ENCODE assay signal across 21 cellular contexts in genomic region chr6:33676416-33677152, GRCh38.
"Had no signal": no experiment of that assay in that cellular context is flagged by ENCODE, and none has a peak within 500 bp of the region (broad histone marks: within the 10 kb centered on the region; RNA-seq: fewer than 3 reads in every experiment).

No MANE protein-coding gene starts in this region.

- H3K27me3 ChIP-seq: esophagus squamous epithelium, ovary, stomach had no signal

- H3K27ac ChIP-seq: ovary, stomach, thoracic aorta, VCaP had no signal

- ATAC-seq: activated CD4-positive, alpha-beta T cell treated with anti-CD3 and anti-CD28 coated beads for 36 hours; left cardiac atrium; mucosa of descending colon; naive thymus-derived CD8-positive, alpha-beta T cell; T-cell had no signal

- H3K27ac Mint-ChIP-seq: activated CD4-positive, alpha-beta memory T cell treated with anti-CD3 and anti-CD28 coated beads, Interleukin-2, amount 10 ng/mL, durations not matched to agents 7 days and 5 days; activated CD4-positive, alpha-beta T cell treated with anti-CD3 and anti-CD28 coated beads for 36 hours; activated T-helper 2 cell treated with anti-CD3 and anti-CD28 coated beads, Interferon-gamma antibody, Interleukin-2, Interleukin-4, amounts not matched to agents 10 μg/mL and 5 μg/mL and 100 μg/mL, durations not matched to agents 14 hours and 24 hours and 36 hours; brain; T-cell had no signal

- H3K4me3 ChIP-seq: esophagus squamous epithelium, mucosa of descending colon, ovary, stomach, thoracic aorta had no signal

- H3K9me3 Mint-ChIP-seq: activated CD4-positive, alpha-beta memory T cell treated with anti-CD3 and anti-CD28 coated beads, Interleukin-2, amount 10 ng/mL, durations not matched to agents 7 days and 5 days; activated T-helper 2 cell treated with anti-CD3 and anti-CD28 coated beads, Interferon-gamma antibody, Interleukin-2, Interleukin-4, amounts not matched to agents 10 μg/mL and 5 μg/mL and 100 μg/mL, durations not matched to agents 14 hours and 24 hours and 36 hours; naive thymus-derived CD8-positive, alpha-beta T cell; T-cell had no signal

- H3K36me3 ChIP-seq: ovary, thoracic aorta had no signal

- H3K4me1 Mint-ChIP-seq: activated CD4-positive, alpha-beta T cell treated with anti-CD3 and anti-CD28 coated beads for 36 hours had no signal

- H3K36me3 Mint-ChIP-seq: brain had no signal

- H3K9me3 ChIP-seq: esophagus squamous epithelium, mucosa of descending colon, ovary, stomach, thoracic aorta had no signal

- H3K27me3 Mint-ChIP-seq: activated CD4-positive, alpha-beta memory T cell treated with anti-CD3 and anti-CD28 coated beads, Interleukin-2, amount 10 ng/mL, durations not matched to agents 7 days and 5 days; activated CD4-positive, alpha-beta T cell treated with anti-CD3 and anti-CD28 coated beads for 36 hours; naive thymus-derived CD8-positive, alpha-beta T cell; T-cell had no signal

- DNase-seq: activated CD4-positive, alpha-beta memory T cell treated with anti-CD3 and anti-CD28 coated beads, Interleukin-2, amount 10 ng/mL, durations not matched to agents 7 days and 5 days; activated CD4-positive, alpha-beta T cell treated with anti-CD3 and anti-CD28 coated beads for 36 hours; activated CD8-positive, alpha-beta memory T cell treated with anti-CD3 and anti-CD28 coated beads, Interleukin-2, amount 50 U/mL, for 48 hours; activated naive CD4-positive, alpha-beta T cell treated with anti-CD3 and anti-CD28 coated beads, Interleukin-2, amount 50 U/mL, for 16 hours; cerebellar nuclear complex; dermis blood vessel endothelial cell; esophagus squamous epithelium; foreskin melanocyte; head of caudate nucleus; left cardiac atrium; mucosa of descending colon; naive thymus-derived CD8-positive, alpha-beta T cell; ovary; stimulated activated CD4-positive, alpha-beta T cell treated with anti-CD3 and anti-CD28 coated beads, Interleukin-15, amount 100 ng/mL, for 24 hours; stimulated activated CD4-positive, alpha-beta T cell treated with anti-CD3 and anti-CD28 coated beads, Interleukin-4, amount 100 ng/mL, for 4 hours; stomach; T-cell had no signal

- H3K4me3 Mint-ChIP-seq: activated CD4-positive, alpha-beta memory T cell treated with anti-CD3 and anti-CD28 coated beads, Interleukin-2, amount 10 ng/mL, durations not matched to agents 7 days and 5 days; activated CD4-positive, alpha-beta T cell treated with anti-CD3 and anti-CD28 coated beads for 36 hours; brain; naive thymus-derived CD8-positive, alpha-beta T cell; T-cell had no signal
